15 cellular contexts compared by ENCODE assay signal in genomic region chr19:4721196-4721595, GRCh38. TPM values are rescaled to one million over a fixed set of nuclear protein-coding genes. Genes with fewer than 3 reads are reported as not detected.
DNase-seq lines count a peak whose midpoint lies in the region; FAIRE-seq and TF ChIP-seq lines count a peak whose summit lies in the region.
"Had no signal": no experiment of that assay in that cellular context is flagged by ENCODE, and none has a peak within 500 bp of the region (broad histone marks: within the 10 kb centered on the region; RNA-seq: fewer than 3 reads in every experiment).

No MANE protein-coding gene starts in this region.

- H3K4me3 ChIP-seq in mammary epithelial cell (replicated peaks in 1 of 3; ENCODE audit: insufficient read depth in 1 of 3, low read depth in 2 of 3, low read length in 3 of 3) (peak overlapping the region in 2 of 3 experiments; percentile 8 to 96), osteoblast (ENCODE audit: insufficient read depth, low read length) (peak overlapping the region; percentile 28)
- H3K4me3 ChIP-seq: A549 had no signal

- H3K4me1 Mint-ChIP-seq in activated CD4-positive, alpha-beta T cell treated with anti-CD3 and anti-CD28 coated beads, Interleukin-2, amount 10 ng/mL, durations not matched to agents 24 days and 14 days = peaks cover 30% of the 10 kb centered on the region

- WGBS in mammary epithelial cell (ENCODE audit: low coverage, missing lambda C conversion rate) = 77% methylated on average over 5 of the region's 6 CpGs

- BruUV-seq in mammary epithelial cell (replicated peaks; lab: Mats Ljungman, UMichigan) = no TSS peak

- dilution Hi-C loops in mammary epithelial cell (cut with HindIII; ENCODE audit: low sequenced_read_pairs) = no loop called here

- H3K79me2 ChIP-seq in mammary epithelial cell (ENCODE audit: insufficient read depth, low read length) = peaks cover 62% of the 10 kb centered on the region
- H3K79me2 ChIP-seq in osteoblast (ENCODE audit: insufficient read depth, low read length) = peaks cover 47% of the 10 kb centered on the region

- intact Hi-C loops in activated CD4-positive, alpha-beta T cell treated with anti-CD3 and anti-CD28 coated beads, Interleukin-2, amount 10 ng/mL, durations not matched to agents 24 days and 14 days (cut with micrococcal nuclease) = loop anchor here (5.0 to 10.0 kb wide), 3 partner anchors 191 to 964 kb away; partner anchors contain the start of genes HSD11B1L, MICOS13 and MPND
- intact Hi-C loops in mammary epithelial cell (cut with micrococcal nuclease) = loop anchor here (5.0 kb wide), 2 partner anchors 144 to 251 kb away; no protein-coding TSS in a partner anchor

- no peak overlapping the region for H2AFZ ChIP-seq in mammary epithelial cell (ENCODE audit: low read depth, low read length)
- no peak overlapping the region for H2AFZ ChIP-seq in osteoblast (ENCODE audit: low read length)

- H3K27me3 ChIP-seq in mammary epithelial cell (ENCODE audit: insufficient read depth, low read length) (no peaks in the 10 kb centered on the region), osteoblast (ENCODE audit: insufficient read depth, low read length) (no peaks in the 10 kb centered on the region)

- H3K9me3 ChIP-seq in mammary epithelial cell (replicated peaks; ENCODE audit: insufficient read depth, low read length) = no peaks in the 10 kb centered on the region
- H3K9me3 ChIP-seq in osteoblast (ENCODE audit: low read depth, low read length) = no peaks in the 10 kb centered on the region
- H3K9me3 ChIP-seq: A549 had no signal

- H3K27ac ChIP-seq in RWPE1 (peak overlapping the region; percentile 100), mammary epithelial cell (ENCODE audit: insufficient read depth, low read depth, low read length) (no peak overlapping the region), osteoblast (ENCODE audit: low read depth, low read length) (no peak overlapping the region)
- H3K27ac ChIP-seq: A549 had no signal

- CTCF ChIA-PET in RWPE1 (lab: Yijun Ruan, JAX) = no interaction called here
- CTCF ChIA-PET in mammary epithelial cell (lab: Charles Lee; ENCODE audit: low non-redundant PET) = interaction anchor here (0.6 kb wide), 1 partner anchor 31 kb away, joined by 4 read pairs; no protein-coding TSS in a partner anchor

- H3K4me1 ChIP-seq in mammary epithelial cell (ENCODE audit: insufficient read depth, low read length) (peaks cover 46% of the 10 kb centered on the region), osteoblast (ENCODE audit: insufficient read depth, low read length) (peaks cover 39% of the 10 kb centered on the region)

- peaks cover 5% of the 10 kb centered on the region for H3K9me3 Mint-ChIP-seq in activated CD4-positive, alpha-beta T cell treated with anti-CD3 and anti-CD28 coated beads, Interleukin-2, amount 10 ng/mL, durations not matched to agents 24 days and 14 days

- H3K36me3 ChIP-seq in mammary epithelial cell (ENCODE audit: insufficient read depth, low read length) (peaks cover 16% of the 10 kb centered on the region), osteoblast (ENCODE audit: insufficient read depth, low read length) (peaks cover 36% of the 10 kb centered on the region)

- H4K20me1 ChIP-seq in mammary epithelial cell (ENCODE audit: insufficient read depth, low read length) (no peaks in the 10 kb centered on the region), osteoblast (ENCODE audit: insufficient read depth, low read length) (peaks cover 5% of the 10 kb centered on the region)

- H3K4me2 ChIP-seq in mammary epithelial cell (ENCODE audit: insufficient read depth, low read depth, low read length) (peak overlapping the region; percentile 76), osteoblast (ENCODE audit: insufficient read depth, low read length) (peak overlapping the region; percentile 85)

- in situ Hi-C loops in mammary epithelial cell (cut with MboI; ENCODE audit: low sequenced_read_pairs in 2 of 2) = no loop called here

- no peak overlapping the region for H3K27ac Mint-ChIP-seq in activated CD4-positive, alpha-beta T cell treated with anti-CD3 and anti-CD28 coated beads, Interleukin-2, amount 10 ng/mL, durations not matched to agents 24 days and 14 days

- H3K4me3 Mint-ChIP-seq in activated CD4-positive, alpha-beta T cell treated with anti-CD3 and anti-CD28 coated beads, Interleukin-2, amount 10 ng/mL, durations not matched to agents 24 days and 14 days = peak overlapping the region; percentile 97

- POLR2A ChIA-PET in RWPE1 (lab: Yijun Ruan, JAX; ENCODE audit: low non-redundant PET) = no interaction called here

- no peak for DNase-seq in activated CD4-positive, alpha-beta T cell treated with anti-CD3 and anti-CD28 coated beads, Interleukin-2, amount 10 ng/mL, durations not matched to agents 24 days and 14 days
- DNase-seq in activated CD4-positive, alpha-beta T cell treated with anti-CD3 and anti-CD28 coated beads for 1 hour = no peak
- DNase-seq in RWPE1 (ENCODE audit: low spot score) = no peak
- no peak for DNase-seq in mammary epithelial cell
- peak; percentile 26 for DNase-seq in osteoblast (ENCODE audit: insufficient read length, low spot score, missing footprints)
- no peak for DNase-seq in MV-4-11 (lab: John Stamatoyannopoulos, UW)
- no peak for DNase-seq in RCC 7860 (ENCODE audit: low spot score)
- no peak for DNase-seq in HuH-7.5 (ENCODE audit: low spot score)
- DNase-seq: anterior cingulate cortex; left ventricle myocardium superior; NCI-H82; SHP77; stimulated activated naive CD4-positive, alpha-beta T cell had no signal

- peaks cover 7% of the 10 kb centered on the region for H3K27me3 Mint-ChIP-seq in activated CD4-positive, alpha-beta T cell treated with anti-CD3 and anti-CD28 coated beads, Interleukin-2, amount 10 ng/mL, durations not matched to agents 24 days and 14 days

- no peak overlapping the region for H3K9ac ChIP-seq in mammary epithelial cell (ENCODE audit: insufficient read depth, low read length)

- peaks cover 28% of the 10 kb centered on the region for H3K36me3 Mint-ChIP-seq in activated CD4-positive, alpha-beta T cell treated with anti-CD3 and anti-CD28 coated beads, Interleukin-2, amount 10 ng/mL, durations not matched to agents 24 days and 14 days (ENCODE audit: low read depth)

- no peak for FAIRE-seq in RCC 7860 (lab: Jason Lieb, UNC)
- FAIRE-seq: A549, GM18507 had no signal

- TF ChIP-seq CTCF in RWPE1 (conservative IDR thresholded peaks at IDR 0.05; ENCODE audit: low read depth) (no peak), mammary epithelial cell (conservative IDR thresholded peaks at IDR 0.05 in 1 of 2, IDR thresholded peaks at IDR 0.05 in 1 of 2; ENCODE audit: extremely low read depth in 1 of 2, insufficient read depth in 1 of 2, low read depth in 1 of 2, low read length in 2 of 2) (no peak), osteoblast (IDR thresholded peaks at IDR 0.05; ENCODE audit: extremely low read depth, low read depth, low read length) (no peak)

RNA-seq across cellular contexts. Expression of gene DPP9, which starts 2.4 kb away (rescaled TPM):
- 86.4 and 95.9 TPM in 2 replicates for total RNA-seq in activated CD4-positive, alpha-beta T cell treated with anti-CD3 and anti-CD28 coated beads, Interleukin-2, amount 10 ng/mL, durations not matched to agents 24 days and 14 days
- 100 to 1,000 TPM; 156 to 242 TPM for total RNA-seq in mammary epithelial cell
- 31.5 TPM for polyA plus RNA-seq in mammary epithelial cell
- 95.5 TPM for polyA minus RNA-seq in mammary epithelial cell
- total RNA-seq in osteoblast = 26.5 and 30.4 TPM in 2 replicates

RNA-seq across cellular contexts. Expression of gene MYDGF, which starts 51.1 kb away (rescaled TPM):
- 85.2 and 90.8 TPM in 2 replicates for total RNA-seq in activated CD4-positive, alpha-beta T cell treated with anti-CD3 and anti-CD28 coated beads, Interleukin-2, amount 10 ng/mL, durations not matched to agents 24 days and 14 days
- total RNA-seq in mammary epithelial cell (100 to 1,000 TPM in 1 of 2 donors, 10 to 100 TPM in 1; 57.7 to 105 TPM), osteoblast (152 and 161 TPM in 2 replicates)
- polyA plus RNA-seq in mammary epithelial cell = 172 TPM
- 70.4 TPM for polyA minus RNA-seq in mammary epithelial cell
